In genomic region chr6:128655978-128656498, GRCh38 we compare ENCODE assay signal across 9 cellular contexts.
DNase-seq lines count a peak whose midpoint lies in the region; ATAC-seq and TF ChIP-seq lines count a peak whose summit lies in the region.
"Had no signal": no experiment of that assay in that cellular context is flagged by ENCODE, and none has a peak within 500 bp of the region (broad histone marks: within the 10 kb centered on the region; RNA-seq: fewer than 3 reads in every experiment).

No MANE protein-coding gene starts in this region.

- CTCF ChIA-PET in BJ (lab: Yijun Ruan, JAX), result interaction anchor here (1.4 kb wide), 1 partner anchor 82 kb away, joined by 3 read pairs; no protein-coding TSS in a partner anchor

- no peaks in the 10 kb centered on the region for H3K27me3 ChIP-seq in BJ (ENCODE audit: control insufficient read depth, insufficient read depth, low read length)
- no peaks in the 10 kb centered on the region for H3K27me3 ChIP-seq in skeletal muscle satellite cell (ENCODE audit: control insufficient read depth, insufficient read depth, low read length)
- no peaks in the 10 kb centered on the region for H3K27me3 ChIP-seq in vagina
- H3K27me3 ChIP-seq: heart right ventricle had no signal

- H3K9me3 ChIP-seq in skeletal muscle satellite cell (replicated peaks; ENCODE audit: low read length) (no peaks in the 10 kb centered on the region), vagina (no peaks in the 10 kb centered on the region)
- H3K9me3 ChIP-seq: heart right ventricle had no signal

- H3K27ac ChIP-seq in vagina, result no peak overlapping the region

- peaks cover 29% of the 10 kb centered on the region for H3K4me1 ChIP-seq in skeletal muscle satellite cell (ENCODE audit: control insufficient read depth, insufficient read depth, low read length)
- H3K4me1 ChIP-seq in vagina, result no peaks in the 10 kb centered on the region

- POLR2A ChIA-PET in BJ (lab: Charles Lee), result no interaction called here

- peak; percentile 76 for ATAC-seq in GM19463 (IDR thresholded peaks at IDR 0.05; ENCODE audit: unreplicated experiment)
- peak; percentile 84 for ATAC-seq in HG03442 (IDR thresholded peaks at IDR 0.05; ENCODE audit: unreplicated experiment)

- TF ChIP-seq CTCF in BJ (IDR thresholded peaks at IDR 0.05; ENCODE audit: insufficient read depth, low read depth, low read length) (no peak), vagina (IDR thresholded peaks at IDR 0.05) (no peak)

- H3K4me3 ChIP-seq in BJ (ENCODE audit: low read depth, low read length) (no peak overlapping the region), skeletal muscle satellite cell (ENCODE audit: low read length) (peak overlapping the region; percentile 6), vagina (no peak overlapping the region)
- H3K4me3 ChIP-seq: heart right ventricle had no signal

- TF ChIP-seq POLR2A in vagina (IDR thresholded peaks at IDR 0.05), result no peak

- H3K36me3 ChIP-seq in BJ (ENCODE audit: control insufficient read depth, insufficient read depth, low read length), result no peaks in the 10 kb centered on the region
- no peaks in the 10 kb centered on the region for H3K36me3 ChIP-seq in skeletal muscle satellite cell (ENCODE audit: insufficient read depth, low read length)
- H3K36me3 ChIP-seq in vagina, result no peaks in the 10 kb centered on the region
- H3K36me3 ChIP-seq: heart right ventricle had no signal

- DNase-seq in BJ (ENCODE audit: low read depth), result peak; percentile 78
- DNase-seq in amniotic epithelial cell (ENCODE audit: low read depth), result peak; percentile 76
- no peak for DNase-seq in middle frontal gyrus (ENCODE audit: extremely low spot score, low spot score)
- DNase-seq in vagina (ENCODE audit: extremely low spot score in 2 of 2), result no peak
- no peak for DNase-seq in NCI-H1417 treated with DMSO at 0.1 percent for 48 hours (lab: John Stamatoyannopoulos, UW)
- DNase-seq: heart right ventricle had no signal

- H3K9ac ChIP-seq in skeletal muscle satellite cell (ENCODE audit: low read depth, low read length), result peak overlapping the region; percentile 76

- H3K4me2 ChIP-seq in skeletal muscle satellite cell (ENCODE audit: low read length), result peak overlapping the region; percentile 56

- intact Hi-C loops in vagina (cut with DNase I), result no loop called here

Comparison
In these comparisons a context has a peak if more than half of its experiments do, and no peak if none do; other contexts are left out.
1. DNase-seq: peak in BJ (single experiment) and amniotic epithelial cell (single experiment); none in middle frontal gyrus (single experiment), vagina (0 of 2) and NCI-H1417 treated with DMSO at 0.1 percent for 48 hours (single experiment).